In genomic region chr5:143037708-143038107, GRCh38 we compare ENCODE assay signal across 1 cellular context.
TF ChIP-seq lines count a peak whose summit lies in the region.

No MANE protein-coding gene starts in this region.

TF ChIP-seq in H1, 55 proteins besides CTCF, POLR2A, EP300 and RAD21:
- TF ChIP-seq HDAC6 (IDR thresholded peaks at IDR 0.05; ENCODE audit: low read depth, low read length) (no peak), CHD2 (IDR thresholded peaks at IDR 0.05; ENCODE audit: low read length) (no peak), RXRA (IDR thresholded peaks at IDR 0.05; ENCODE audit: insufficient read depth, low read depth, low read length) (no peak), MAFK (IDR thresholded peaks at IDR 0.05; ENCODE audit: low read depth, low read length) (no peak), SIX5 (IDR thresholded peaks at IDR 0.05; ENCODE audit: low read depth, low read length) (no peak), TCF12 (IDR thresholded peaks at IDR 0.05; ENCODE audit: low read depth, low read length) (no peak), RNF2 (IDR thresholded peaks at IDR 0.05; ENCODE audit: borderline replicate concordance, low read depth, low read length, missing control alignments, poor library complexity, severe bottlenecking) (no peak), NRF1 (IDR thresholded peaks at IDR 0.05; ENCODE audit: low read depth, low read length) (no peak), TEAD4 (IDR thresholded peaks at IDR 0.05; ENCODE audit: low read depth, low read length) (no peak), ATF2 (IDR thresholded peaks at IDR 0.05; ENCODE audit: low read length) (no peak), TAF1 (IDR thresholded peaks at IDR 0.05; ENCODE audit: low read depth, low read length) (no peak), CTBP2 (IDR thresholded peaks at IDR 0.05; ENCODE audit: borderline replicate concordance, insufficient read depth, insufficient read length, low read length) (no peak), SUZ12 (IDR thresholded peaks at IDR 0.05; ENCODE audit: low read length) (no peak), KDM4A (IDR thresholded peaks at IDR 0.05; ENCODE audit: low read depth, low read length, severe bottlenecking) (no peak)
- TF ChIP-seq, protein P1, sequence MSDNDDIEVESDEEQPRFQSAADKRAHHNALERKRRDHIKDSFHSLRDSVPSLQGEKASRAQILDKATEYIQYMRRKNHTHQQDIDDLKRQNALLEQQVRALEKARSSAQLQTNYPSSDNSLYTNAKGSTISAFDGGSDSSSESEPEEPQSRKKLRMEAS (IDR thresholded peaks at IDR 0.05): no peak
TF ChIP-seq in H1: peak in this region for 0.
